8 cellular contexts compared by ENCODE assay signal in the genomic region with DNA sequence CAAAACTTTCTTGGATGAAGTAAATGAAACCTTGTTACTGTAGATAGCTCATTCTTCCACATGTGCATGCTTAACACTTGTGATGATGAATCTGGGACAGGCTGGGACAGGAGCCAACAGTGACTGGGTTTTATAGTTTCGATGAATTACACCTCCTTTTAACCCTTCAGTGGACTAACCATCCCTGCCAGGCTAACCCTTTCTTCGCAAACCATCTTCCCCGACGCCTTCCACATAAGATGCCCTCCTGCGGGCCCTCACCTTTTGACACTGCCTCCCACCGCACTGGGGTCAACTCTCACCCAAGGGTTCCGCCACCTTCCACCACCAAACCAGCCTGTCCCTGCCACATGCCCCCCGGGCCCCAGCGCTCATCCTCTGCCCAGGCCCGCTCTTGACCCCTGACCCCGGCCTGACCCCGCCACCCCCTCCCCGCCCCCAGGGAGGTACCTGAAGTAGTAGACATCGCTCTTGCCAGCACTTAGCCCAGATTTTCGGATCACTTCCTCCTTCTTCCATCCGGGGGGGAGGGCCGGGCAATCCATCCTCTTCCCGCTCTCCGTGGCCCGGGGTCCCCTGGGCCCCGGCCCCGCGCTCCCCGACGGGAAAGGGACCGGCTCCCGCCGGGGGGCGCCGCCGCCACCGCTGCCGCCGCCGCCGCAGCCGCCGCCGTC. TPM values are rescaled to one million over a fixed set of nuclear protein-coding genes. Genes with fewer than 3 reads are reported as not detected.
DNase-seq lines count a peak whose midpoint lies in the region; ATAC-seq, FAIRE-seq and TF ChIP-seq lines count a peak whose summit lies in the region.

No MANE protein-coding gene starts in this region.

- peaks cover 20% of the 10 kb centered on the region for H4K20me1 ChIP-seq in keratinocyte (ENCODE audit: control insufficient read depth, extremely low read depth, insufficient read depth, low read length)

- FAIRE-seq in keratinocyte (lab: Jason Lieb, UNC) = peak; percentile 98

- H3K4me3 ChIP-seq in WERI-Rb-1 (ENCODE audit: low read depth, low read length) = peak overlapping the region; percentile 60
- H3K4me3 ChIP-seq in keratinocyte (ENCODE audit: control insufficient read depth in 2 of 3, extremely low read depth in 1 of 3, insufficient read depth in 2 of 3, low read depth in 1 of 3, low read length in 3 of 3) = peak overlapping the region; percentile 69 to 84 (median 78)

- peak overlapping the region; percentile 95 for H3K27ac Mint-ChIP-seq in central memory CD8-positive, alpha-beta T cell (ENCODE audit: low read depth)

- H3K27ac ChIP-seq in WERI-Rb-1 (no peak overlapping the region), keratinocyte (ENCODE audit: control insufficient read depth, insufficient read depth, low read length) (peak overlapping the region; percentile 96)

- no peaks in the 10 kb centered on the region for H3K27me3 Mint-ChIP-seq in central memory CD8-positive, alpha-beta T cell

- H3K4me3 Mint-ChIP-seq in central memory CD8-positive, alpha-beta T cell = peak overlapping the region; percentile 88

- peaks cover 3% of the 10 kb centered on the region; the same call in 1 of the 2 replicates for H3K36me3 ChIP-seq in WERI-Rb-1
- no peaks in the 10 kb centered on the region for H3K36me3 ChIP-seq in keratinocyte (ENCODE audit: control insufficient read depth in 2 of 2, extremely low read depth in 1 of 2, insufficient read depth in 2 of 2, low read length in 2 of 2)

- dilution Hi-C loops in keratinocyte (cut with MboI; ENCODE audit: extremely low pct_ligation_motif_present, low sequenced_read_pairs) = no loop called here

- H3K9me1 ChIP-seq in keratinocyte (ENCODE audit: control insufficient read depth, extremely low read depth, insufficient read depth, low read length) = no peaks in the 10 kb centered on the region

- H3K4me1 ChIP-seq in keratinocyte (ENCODE audit: control insufficient read depth, extremely low read depth, insufficient read depth, low read length) = peaks cover 27% of the 10 kb centered on the region

- peaks cover 52% of the 10 kb centered on the region for H3K4me1 Mint-ChIP-seq in central memory CD8-positive, alpha-beta T cell

- H3K9me3 Mint-ChIP-seq in central memory CD8-positive, alpha-beta T cell = no peaks in the 10 kb centered on the region

- peak; percentile 4 for ATAC-seq in HG02970 (IDR thresholded peaks at IDR 0.05; ENCODE audit: low FRiP score, unreplicated experiment)
- ATAC-seq in central memory CD8-positive, alpha-beta T cell (replicated peaks; ENCODE audit: extremely low read depth, poor library complexity, severe bottlenecking) = peak; percentile 29

- no peak overlapping the region for H2AFZ ChIP-seq in keratinocyte (ENCODE audit: control insufficient read depth, low read length)

- peaks cover 52% of the 10 kb centered on the region for H3K79me2 ChIP-seq in keratinocyte (ENCODE audit: control insufficient read depth, insufficient read depth, low read length)

- H3K9ac ChIP-seq in keratinocyte (ENCODE audit: control insufficient read depth, extremely low read depth, insufficient read depth, low read length) = peak overlapping the region; percentile 85

- H3K9me3 ChIP-seq in WERI-Rb-1 (ENCODE audit: severe bottlenecking) = peaks cover 5% of the 10 kb centered on the region
- H3K9me3 ChIP-seq in keratinocyte (ENCODE audit: control insufficient read depth, low read depth, low read length) = no peaks in the 10 kb centered on the region

- TF ChIP-seq CTCF in WERI-Rb-1 (IDR thresholded peaks at IDR 0.05; ENCODE audit: low read depth, low read length) (no peak), keratinocyte (optimal IDR thresholded peaks at IDR 0.05 in 1 of 3, IDR thresholded peaks at IDR 0.05 in 1 of 3, conservative IDR thresholded peaks at IDR 0.05 in 1 of 3; ENCODE audit: extremely low read depth in 1 of 3, insufficient read depth in 2 of 3, low read length in 3 of 3) (no peak)

- H3K27me3 ChIP-seq in WERI-Rb-1 (ENCODE audit: insufficient read depth, low read depth, severe bottlenecking) = no peaks in the 10 kb centered on the region
- no peaks in the 10 kb centered on the region for H3K27me3 ChIP-seq in keratinocyte (ENCODE audit: control insufficient read depth, extremely low read depth, insufficient read depth, low read length)

- peak overlapping the region; percentile 92 for H3K4me2 ChIP-seq in keratinocyte (ENCODE audit: control insufficient read depth, extremely low read depth, insufficient read depth, low read depth, low read length)

- H3K36me3 Mint-ChIP-seq in central memory CD8-positive, alpha-beta T cell (ENCODE audit: insufficient read depth) = peaks cover 20% of the 10 kb centered on the region

- DNase-seq in NCI-H1092 treated with DMSO at 0.1 percent for 48 hours (lab: John Stamatoyannopoulos, UW) (peak; percentile 59), NCI-H1092 (lab: John Stamatoyannopoulos, UW) (no peak), NCI-H2081 (lab: John Stamatoyannopoulos, UW) (peak; percentile 48 to 70), WERI-Rb-1 (peak; percentile 38), keratinocyte (ENCODE audit: low read depth, low spot score) (peak; percentile 53)
- DNase-seq in central memory CD8-positive, alpha-beta T cell (ENCODE audit: low spot score in 2 of 2) = peak; percentile 20 to 26
- peak in 3 of 4 experiments; percentile 21 to 41 (median 37) for DNase-seq in stimulated activated CD4-positive, alpha-beta T cell treated with anti-CD3 and anti-CD28 coated beads, Interleukin-1b, Interleukin-23, amount 100 ng/mL, for 24 hours (ENCODE audit: low read depth in 4 of 4, low spot score in 1 of 4)

RNA-seq across cellular contexts. Expression of a gene that starts 0.8 kb away (rescaled TPM):
- polyA plus RNA-seq in keratinocyte = 45.4 to 212 TPM (median 80.1 TPM) in 3 replicates
- 220 TPM for polyA plus RNA-seq in keratinocyte (2011; ENCODE audit: low read depth)
- polyA plus RNA-seq in keratinocyte (2011; cell fraction: cytosol; rRNA removed) = 46.4 and 76.9 TPM in 2 replicates
- 42.6 and 55.9 TPM in 2 replicates for polyA plus RNA-seq in keratinocyte (2011; cell fraction: nucleus; rRNA removed)
- 37.7 and 50.0 TPM in 2 replicates for polyA plus RNA-seq in keratinocyte (2012; ENCODE audit: low replicate concordance)
- polyA minus RNA-seq in keratinocyte = 18.3 to 65.2 TPM (median 48.8 TPM) in 3 replicates
- polyA minus RNA-seq in keratinocyte (2011; cell fraction: cytosol; rRNA and poly(A)+ RNA removed) = 155 TPM
- 16.7 and 22.9 TPM in 2 replicates for polyA minus RNA-seq in keratinocyte (2011; cell fraction: nucleus; rRNA and poly(A)+ RNA removed)

RNA-seq across cellular contexts. Expression of a gene that starts 45.6 kb away (rescaled TPM):
- 12.1 to 25.6 TPM (median 20.5 TPM) in 3 replicates for polyA plus RNA-seq in keratinocyte
- polyA plus RNA-seq in keratinocyte (2011; ENCODE audit: low read depth) = 14.2 TPM
- polyA plus RNA-seq in keratinocyte (2011; cell fraction: cytosol; rRNA removed) = 6.9 and 15.3 TPM in 2 replicates
- polyA plus RNA-seq in keratinocyte (2011; cell fraction: nucleus; rRNA removed) = 56.9 and 68.7 TPM in 2 replicates
- 9.8 and 11.5 TPM in 2 replicates for polyA plus RNA-seq in keratinocyte (2012; ENCODE audit: low replicate concordance)
- 2.4 to 23.5 TPM (median 8.0 TPM) in 3 replicates for polyA minus RNA-seq in keratinocyte
- 10.0 TPM for polyA minus RNA-seq in keratinocyte (2011; cell fraction: cytosol; rRNA and poly(A)+ RNA removed)
- polyA minus RNA-seq in keratinocyte (2011; cell fraction: nucleus; rRNA and poly(A)+ RNA removed) = 15.1 and 31.9 TPM in 2 replicates
